ENCODE assay signal across 31 cellular contexts in the genomic region with DNA sequence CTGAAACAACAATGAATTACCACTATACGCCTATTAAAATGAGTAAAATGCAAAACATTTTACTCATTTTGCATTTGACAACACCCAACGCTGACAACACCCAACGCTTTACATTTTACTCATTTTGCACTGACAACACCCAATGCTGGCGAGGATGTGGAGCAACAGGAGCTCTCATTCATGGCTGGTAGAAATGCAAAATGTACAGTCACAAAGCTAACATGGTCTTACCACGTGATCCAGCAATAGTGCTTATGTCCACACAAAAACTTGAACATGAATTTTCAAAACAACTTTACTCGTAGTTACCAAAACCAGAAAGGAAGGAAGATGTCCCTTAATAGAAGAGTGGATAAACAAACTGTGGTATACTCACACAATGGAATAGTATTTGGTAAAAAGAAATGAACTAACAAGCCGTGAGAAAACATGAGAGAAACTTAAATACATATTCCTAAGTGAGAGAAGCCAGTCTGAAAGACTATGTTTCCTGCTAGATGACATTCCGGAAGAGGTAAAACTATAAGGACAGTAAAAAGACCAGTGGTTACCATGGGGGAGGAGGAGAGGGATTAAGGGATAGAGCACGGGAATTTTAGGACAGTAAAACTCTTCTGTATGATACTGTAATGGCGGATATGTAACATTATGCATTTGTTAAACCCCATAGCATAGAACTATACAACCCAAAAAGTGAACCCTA. TPM values are rescaled to one million over a fixed set of nuclear protein-coding genes. Genes with fewer than 3 reads are reported as not detected.
"Had no signal": no experiment of that assay in that cellular context is flagged by ENCODE, and none has a peak within 500 bp of the region (broad histone marks: within the 10 kb centered on the region; RNA-seq: fewer than 3 reads in every experiment).

No MANE protein-coding gene starts in this region.

- FAIRE-seq: pancreas, urothelium cell line had no signal

- H3K27ac Mint-ChIP-seq: naive thymus-derived CD4-positive, alpha-beta T cell; natural killer cell; nephron; neural progenitor cell; stimulated activated memory B cell treated with anti-CD40 and anti-IgM and Interleukin-4, amounts not matched to agents 10 μg/mL and 1 μg/mL and 100 μg/mL, for 72 hours; stimulated activated naive CD8-positive, alpha-beta T cell treated with anti-CD3 and anti-CD28 coated beads, Interleukin-15, amount 100 ng/mL, for 72 hours had no signal

- H3K9me3 ChIP-seq: pancreas, prostate gland, spleen, suprapubic skin, testis, tibial artery, transverse colon, upper lobe of left lung, vagina had no signal

- ATAC-seq: naive thymus-derived CD4-positive, alpha-beta T cell; natural killer cell; pancreas; right cardiac atrium; sciatic nerve; stimulated activated memory B cell treated with anti-CD40 and anti-IgM and Interleukin-4, amounts not matched to agents 10 μg/mL and 1 μg/mL and 100 μg/mL, for 72 hours; stimulated activated naive CD8-positive, alpha-beta T cell treated with anti-CD3 and anti-CD28 coated beads, Interleukin-15, amount 100 ng/mL, for 72 hours; stimulated activated naive CD8-positive, alpha-beta T cell treated with anti-CD3 and anti-CD28 coated beads, Interleukin-15, Interleukin-2, amounts not matched to agents 100 U/mL and 50 U/mL, for 24 hours had no signal

- H3K9ac ChIP-seq: neural progenitor cell had no signal

- H3K36me3 Mint-ChIP-seq: natural killer cell had no signal

- H3K36me3 ChIP-seq: neural progenitor cell, pancreas, prostate gland, suprapubic skin, transverse colon, upper lobe of left lung, vagina had no signal

- H3K27me3 ChIP-seq: neural progenitor cell, pancreas, suprapubic skin, testis, upper lobe of left lung, vagina had no signal

- H3K4me3 Mint-ChIP-seq: naive thymus-derived CD4-positive, alpha-beta T cell; natural killer cell; nephron; neural progenitor cell; stimulated activated memory B cell treated with anti-CD40 and anti-IgM and Interleukin-4, amounts not matched to agents 10 μg/mL and 1 μg/mL and 100 μg/mL, for 72 hours; stimulated activated naive CD8-positive, alpha-beta T cell treated with anti-CD3 and anti-CD28 coated beads, Interleukin-15, amount 100 ng/mL, for 72 hours had no signal

- H3K27ac ChIP-seq: neural progenitor cell, pancreas, prostate gland, skin epidermis, spleen, suprapubic skin, testis, tibial artery, transverse colon, upper lobe of left lung, vagina had no signal

- H3K4me1 ChIP-seq: neural progenitor cell, pancreas, prostate gland, spleen, suprapubic skin, testis, tibial artery, transverse colon, upper lobe of left lung, vagina had no signal

- H3K4me1 Mint-ChIP-seq: naive thymus-derived CD4-positive, alpha-beta T cell; natural killer cell; nephron; neural progenitor cell; stimulated activated memory B cell treated with anti-CD40 and anti-IgM and Interleukin-4, amounts not matched to agents 10 μg/mL and 1 μg/mL and 100 μg/mL, for 72 hours; stimulated activated naive CD8-positive, alpha-beta T cell treated with anti-CD3 and anti-CD28 coated beads, Interleukin-15, amount 100 ng/mL, for 72 hours had no signal

- H3K9me3 Mint-ChIP-seq: naive thymus-derived CD4-positive, alpha-beta T cell; natural killer cell; nephron; stimulated activated memory B cell treated with anti-CD40 and anti-IgM and Interleukin-4, amounts not matched to agents 10 μg/mL and 1 μg/mL and 100 μg/mL, for 72 hours; stimulated activated naive CD8-positive, alpha-beta T cell treated with anti-CD3 and anti-CD28 coated beads, Interleukin-15, amount 100 ng/mL, for 72 hours had no signal

- H3K4me2 ChIP-seq: neural progenitor cell, smooth muscle cell had no signal

- H2AFZ ChIP-seq: neural progenitor cell had no signal

- DNase-seq: naive thymus-derived CD4-positive, alpha-beta T cell; natural killer cell; occipital lobe; pancreas; right cardiac atrium; spleen; stimulated activated CD4-positive, alpha-beta T cell treated with anti-CD3 and anti-CD28 coated beads, Interleukin-12 subunit alpha, Interleukin-12 subunit beta, amount 100 ng/mL, for 4 hours; stimulated activated CD4-positive, alpha-beta T cell treated with anti-CD3 and anti-CD28 coated beads, Interleukin-1b, Interleukin-23, amount 100 ng/mL, for 48 hours; stimulated activated CD4-positive, alpha-beta T cell treated with anti-CD3 and anti-CD28 coated beads, Interleukin-4, amount 100 ng/mL, for 1 hour; stimulated activated CD4-positive, alpha-beta T cell treated with anti-CD3 and anti-CD28 coated beads, Interleukin-4, amount 100 ng/mL, for 4 hours; stimulated activated CD8-positive, alpha-beta memory T cell treated with anti-CD3 and anti-CD28 coated beads, Interleukin-4, amount 100 ng/mL, for 48 hours; stimulated activated naive CD4-positive, alpha-beta T cell; stimulated activated naive CD8-positive, alpha-beta T cell treated with anti-CD3 and anti-CD28 coated beads, Interleukin-15, amount 100 ng/mL, for 72 hours; stimulated activated naive CD8-positive, alpha-beta T cell treated with anti-CD3 and anti-CD28 coated beads, Interleukin-15, Interleukin-2, amounts not matched to agents 100 U/mL and 50 U/mL, for 24 hours; substantia nigra; testis; tibial artery; transverse colon; upper lobe of left lung had no signal

- H3K4me3 ChIP-seq: neural progenitor cell, pancreas, prostate gland, skin epidermis, smooth muscle cell, spleen, suprapubic skin, testis, tibial artery, transverse colon, upper lobe of left lung, vagina had no signal

RNA-seq across cellular contexts. Expression of gene VSIG2, which starts 59.5 kb away (rescaled TPM):
- total RNA-seq: natural killer cell, occipital lobe, osteoblast, smooth muscle cell had no signal
- polyA plus RNA-seq: neural cell, smooth muscle cell had no signal
